ENCODE assay signal across 10 cellular contexts in genomic region chr11:19577849-19578619, GRCh38.
DNase-seq lines count a peak whose midpoint lies in the region; ATAC-seq and TF ChIP-seq lines count a peak whose summit lies in the region.
"Had no signal": no experiment of that assay in that cellular context is flagged by ENCODE, and none has a peak within 500 bp of the region (broad histone marks: within the 10 kb centered on the region; RNA-seq: fewer than 3 reads in every experiment).

No MANE protein-coding gene starts in this region.

- ATAC-seq in HG03521 (IDR thresholded peaks at IDR 0.05; ENCODE audit: unreplicated experiment) = no peak

- TF ChIP-seq POLR2A in Peyer's patch (IDR thresholded peaks at IDR 0.05) = no peak

- TF ChIP-seq CTCF in Peyer's patch (IDR thresholded peaks at IDR 0.05) = no peak
- TF ChIP-seq CTCF in fibroblast of villous mesenchyme (IDR thresholded peaks at IDR 0.05; ENCODE audit: insufficient read depth, low read depth, low read length) = no peak

- peak; percentile 72 for DNase-seq in A172 (ENCODE audit: low spot score)
- no peak for DNase-seq in Peyer's patch
- DNase-seq in fibroblast of villous mesenchyme (ENCODE audit: low read depth) = peak; percentile 62
- DNase-seq in NCI-H748 (lab: John Stamatoyannopoulos, UW; ENCODE audit: unreplicated experiment) = no peak
- no peak for DNase-seq in activated CD4-positive, alpha-beta T cell treated with anti-CD3 and anti-CD28 coated beads for 48 hours
- no peak for DNase-seq in ACHN

- H3K27ac ChIP-seq in Peyer's patch = peak overlapping the region; percentile 10 to 79 (median 30)
- H3K27ac ChIP-seq: C4-2B had no signal

- H3K27me3 ChIP-seq in Peyer's patch = no peaks in the 10 kb centered on the region
- no peaks in the 10 kb centered on the region for H3K27me3 ChIP-seq in neuron (ENCODE audit: insufficient read depth, low read length)

- H3K4me1 ChIP-seq in Peyer's patch (peaks cover 0 to 23% (median 0%) of the 10 kb centered on the region in 4 donors), neuron (ENCODE audit: insufficient read depth, low read length) (peaks cover 20% of the 10 kb centered on the region)
- H3K4me1 ChIP-seq: parathyroid adenoma had no signal

- in situ Hi-C loops in ACHN (cut with HindIII; ENCODE audit: low pct_ligation_motif_present, low pct_unique_long_range_greater_than_20kb, low sequenced_read_pairs) = no loop called here

- H2AFZ ChIP-seq in neuron (ENCODE audit: low read depth, low read length) = peak overlapping the region; percentile 37
- H2AFZ ChIP-seq: parathyroid adenoma had no signal

- no peaks in the 10 kb centered on the region for H3K36me3 ChIP-seq in Peyer's patch
- no peaks in the 10 kb centered on the region for H3K36me3 ChIP-seq in neuron (ENCODE audit: insufficient read depth, low read length)

- no peak overlapping the region for H3K4me3 ChIP-seq in Peyer's patch
- H3K4me3 ChIP-seq in fibroblast of villous mesenchyme (ENCODE audit: low read depth, low read length) = no peak overlapping the region
- H3K4me3 ChIP-seq in neuron (ENCODE audit: low read length) = peak overlapping the region; percentile 26

- H3K9me3 ChIP-seq in Peyer's patch (no peaks in the 10 kb centered on the region), neuron (ENCODE audit: low read length) (no peaks in the 10 kb centered on the region)

Comparison
In these comparisons a context has a peak if more than half of its experiments do, and no peak if none do; other contexts are left out.
1. DNase-seq: peak in A172 (single experiment) and fibroblast of villous mesenchyme (single experiment); none in Peyer's patch (0 of 3), NCI-H748 (single experiment), activated CD4-positive, alpha-beta T cell treated with anti-CD3 and anti-CD28 coated beads for 48 hours (single experiment) and ACHN (single experiment).